ENCODE assay signal across 9 cellular contexts in genomic region chr19:7516878-7517277, GRCh38. TPM values are rescaled to one million over a fixed set of nuclear protein-coding genes. Genes with fewer than 3 reads are reported as not detected.
DNase-seq lines count a peak whose midpoint lies in the region; ATAC-seq and TF ChIP-seq lines count a peak whose summit lies in the region.
"Had no signal": no experiment of that assay in that cellular context is flagged by ENCODE, and none has a peak within 500 bp of the region (broad histone marks: within the 10 kb centered on the region; RNA-seq: fewer than 3 reads in every experiment).

No MANE protein-coding gene starts in this region.

- peaks cover 3% of the 10 kb centered on the region for H3K36me3 Mint-ChIP-seq in activated naive CD4-positive, alpha-beta T cell treated with anti-CD3 and anti-CD28 coated beads, Interleukin-2, amount 50 U/mL, for 24 hours

- H3K27me3 Mint-ChIP-seq in activated naive CD4-positive, alpha-beta T cell treated with anti-CD3 and anti-CD28 coated beads, Interleukin-2, amount 50 U/mL, for 24 hours = peaks cover 7% of the 10 kb centered on the region

- H3K27ac ChIP-seq in mesodermal cell (ENCODE audit: low read depth, low read length, severe bottlenecking) = no peak overlapping the region
- peak overlapping the region; percentile 86 to 95 (median 93) for H3K27ac ChIP-seq in upper lobe of left lung

- ATAC-seq in upper lobe of left lung (ENCODE audit: low FRiP score in 2 of 2) (no peak), HG02763 (IDR thresholded peaks at IDR 0.05; ENCODE audit: unreplicated experiment) (no peak)

- H3K9me3 Mint-ChIP-seq in activated naive CD4-positive, alpha-beta T cell treated with anti-CD3 and anti-CD28 coated beads, Interleukin-2, amount 50 U/mL, for 24 hours = no peaks in the 10 kb centered on the region

- H3K4me1 ChIP-seq in mesodermal cell (ENCODE audit: control insufficient read depth, insufficient read depth, low read length, poor library complexity, severe bottlenecking) (peaks cover 15% of the 10 kb centered on the region), upper lobe of left lung (peaks cover 26 to 31% (median 27%) of the 10 kb centered on the region in 4 donors)

- WGBS in mesodermal cell (ENCODE audit: insufficient coverage in 2 of 2), 2 experiments = 82 to 89% methylated on average over 1 to 4 of the region's 4 CpGs
- WGBS in upper lobe of left lung, 2 donors = 80 to 87% methylated on average over 1 to 4 of the region's 4 CpGs

- H3K4me3 ChIP-seq in cardiac fibroblast (replicated peaks in 1 of 2; ENCODE audit: low read depth in 2 of 2, low read length in 2 of 2) (peak overlapping the region; percentile 68 to 84), mesodermal cell (ENCODE audit: extremely low read depth, insufficient read depth, low read length, poor library complexity, severe bottlenecking) (peak overlapping the region; percentile 63), upper lobe of left lung (peak overlapping the region in 3 of 4 donors; percentile 74 to 85 (median 74))

- TF ChIP-seq CTCF in cardiac fibroblast (IDR thresholded peaks at IDR 0.05; ENCODE audit: low read depth, low read length) (no peak), upper lobe of left lung (IDR thresholded peaks at IDR 0.05) (no peak)

- no peaks in the 10 kb centered on the region for H3K27me3 ChIP-seq in upper lobe of left lung

- no peak for TF ChIP-seq EP300 in upper lobe of left lung (IDR thresholded peaks at IDR 0.05)

- H3K36me3 ChIP-seq in mesodermal cell (ENCODE audit: control insufficient read depth, insufficient read depth, low read length) = peaks cover 23% of the 10 kb centered on the region
- H3K36me3 ChIP-seq in upper lobe of left lung = peaks cover 0 to 18% (median 11%) of the 10 kb centered on the region in 4 donors

- peak overlapping the region; percentile 79 for H3K4me3 Mint-ChIP-seq in activated naive CD4-positive, alpha-beta T cell treated with anti-CD3 and anti-CD28 coated beads, Interleukin-2, amount 50 U/mL, for 24 hours

- no peak for TF ChIP-seq POLR2A in upper lobe of left lung (IDR thresholded peaks at IDR 0.05)

- no peaks in the 10 kb centered on the region for H3K9me3 ChIP-seq in mesodermal cell (ENCODE audit: control insufficient read depth, low read length)
- no peaks in the 10 kb centered on the region for H3K9me3 ChIP-seq in upper lobe of left lung

- H3K4me1 Mint-ChIP-seq in activated naive CD4-positive, alpha-beta T cell treated with anti-CD3 and anti-CD28 coated beads, Interleukin-2, amount 50 U/mL, for 24 hours = peaks cover 20% of the 10 kb centered on the region

- H3K27ac Mint-ChIP-seq in activated naive CD4-positive, alpha-beta T cell treated with anti-CD3 and anti-CD28 coated beads, Interleukin-2, amount 50 U/mL, for 24 hours = no peak overlapping the region

- no peak for DNase-seq in activated naive CD4-positive, alpha-beta T cell (lab: John Stamatoyannopoulos, UW)
- DNase-seq in cardiac fibroblast (ENCODE audit: low read depth in 2 of 2) = no peak
- no peak for DNase-seq in upper lobe of left lung
- no peak for DNase-seq in foreskin melanocyte
- no peak for DNase-seq in DMS79 treated with DMSO at 0.1 percent for 48 hours (lab: John Stamatoyannopoulos, UW)
- DNase-seq: EL had no signal

RNA-seq across cellular contexts. Expression of gene ZNF358, which starts 1.0 kb away (rescaled TPM):
- polyA plus RNA-seq in mesodermal cell (2013, experiment 1 of 2) = 57.0 TPM
- 47.8 TPM for polyA plus RNA-seq in mesodermal cell (2013, experiment 2 of 2)
- 100 to 1,000 TPM in 1 of 6 donors, 10 to 100 TPM in 5; 31.1 to 116 (median 57.8) TPM for total RNA-seq in upper lobe of left lung

RNA-seq across cellular contexts. Expression of gene MCOLN1, which starts 5.5 kb away (rescaled TPM):
- polyA plus RNA-seq in mesodermal cell (2013, experiment 1 of 2) = 15.1 TPM
- 12.6 TPM for polyA plus RNA-seq in mesodermal cell (2013, experiment 2 of 2)
- total RNA-seq in upper lobe of left lung = 100 to 1,000 TPM in 2 of 6 donors, 10 to 100 TPM in 4; 12.9 to 118 (median 69.7) TPM

RNA-seq across cellular contexts. Expression of gene PNPLA6, which starts 18.6 kb away (rescaled TPM):
- polyA plus RNA-seq in mesodermal cell (2013, experiment 1 of 2) = 96.5 TPM
- 73.4 TPM for polyA plus RNA-seq in mesodermal cell (2013, experiment 2 of 2)
- 100 to 1,000 TPM; 125 to 412 (median 328) TPM for total RNA-seq in upper lobe of left lung

RNA-seq across cellular contexts. Expression of gene PEX11G, which starts 28.0 kb away (rescaled TPM):
- 1.1 TPM for polyA plus RNA-seq in mesodermal cell (2013, experiment 1 of 2)
- polyA plus RNA-seq in mesodermal cell (2013, experiment 2 of 2) = 1.4 TPM
- 1 to 10 TPM; 2.3 to 9.1 (median 5.4) TPM for total RNA-seq in upper lobe of left lung
